7 cellular contexts compared by ENCODE assay signal in genomic region chr6:88165087-88165876, GRCh38. TPM values are rescaled to one million over a fixed set of nuclear protein-coding genes. Genes with fewer than 3 reads are reported as not detected.
DNase-seq lines count a peak whose midpoint lies in the region; ATAC-seq and TF ChIP-seq lines count a peak whose summit lies in the region.

No MANE protein-coding gene starts in this region.

- H2BK20ac ChIP-seq in IMR-90 (ENCODE audit: low read depth, low read length): no peak overlapping the region

- peaks cover 46% of the 10 kb centered on the region for H3K27me3 ChIP-seq in IMR-90 (ENCODE audit: control insufficient read depth, insufficient read depth, low read length)

- peak overlapping the region; percentile 29 for H3K4me3 ChIP-seq in IMR-90 (ENCODE audit: insufficient read depth, low read depth, low read length)

- peak overlapping the region; percentile 59 for H2AFZ ChIP-seq in IMR-90 (replicated peaks; ENCODE audit: low read length, poor library complexity)

- no peaks in the 10 kb centered on the region for H3K9me1 ChIP-seq in IMR-90 (ENCODE audit: insufficient read depth, low read length)

- H3K9me3 ChIP-seq in IMR-90 (ENCODE audit: control insufficient read depth, insufficient read depth, low read length): no peaks in the 10 kb centered on the region

- no TSS peak for BruUV-seq in IMR-90 (replicated peaks; lab: Mats Ljungman, UMichigan)

- peaks cover 2% of the 10 kb centered on the region; the same call in 1 of the 2 replicates for H3K4me1 ChIP-seq in IMR-90 (ENCODE audit: control insufficient read depth, insufficient read depth, low read length)

- no peak overlapping the region for H2AK5ac ChIP-seq in IMR-90 (ENCODE audit: low read depth, low read length)

- H3K9ac ChIP-seq in IMR-90 (ENCODE audit: low read depth, low read length): no peak overlapping the region

- peak overlapping the region; percentile 51 for H3K4me3 Mint-ChIP-seq in central memory CD8-positive, alpha-beta T cell
- peak overlapping the region; percentile 54 for H3K4me3 Mint-ChIP-seq in natural killer cell

- peak overlapping the region; percentile 33; the same call in 1 of the 2 replicates for H3K4me2 ChIP-seq in IMR-90 (ENCODE audit: low read depth, low read length)

- H3K18ac ChIP-seq in IMR-90 (ENCODE audit: low read depth, low read length): no peak overlapping the region

- H4K8ac ChIP-seq in IMR-90 (ENCODE audit: low read depth in 2 of 2, low read length in 2 of 2): no peak overlapping the region

- H3K23ac ChIP-seq in IMR-90 (ENCODE audit: low read depth, low read length): no peak overlapping the region

- ATAC-seq in GM19023 (IDR thresholded peaks at IDR 0.05; ENCODE audit: unreplicated experiment) (peak; percentile 4), IMR-90 (ENCODE audit: low read depth) (no peak), natural killer cell (no peak), HG02981 (IDR thresholded peaks at IDR 0.05; ENCODE audit: unreplicated experiment) (no peak), HG02884 (IDR thresholded peaks at IDR 0.05; ENCODE audit: unreplicated experiment) (no peak)
- no peak for ATAC-seq in central memory CD8-positive, alpha-beta T cell (replicated peaks; ENCODE audit: extremely low read depth, poor library complexity, severe bottlenecking)

- dilution Hi-C loops in IMR-90 (cut with HindIII; ENCODE audit: low sequenced_read_pairs, unreplicated experiment): no loop called here

- no peak overlapping the region for H3K56ac ChIP-seq in IMR-90 (ENCODE audit: extremely low read depth, insufficient read depth, low read length)

- POLR2A ChIA-PET in IMR-90 (lab: Charles Lee; ENCODE audit: unreplicated experiment): no interaction called here

- H2BK120ac ChIP-seq in IMR-90 (ENCODE audit: low read depth, low read length): no peak overlapping the region

- TF ChIP-seq RAD21 in IMR-90 (IDR thresholded peaks at IDR 0.05; ENCODE audit: low read length): no peak

- H4K5ac ChIP-seq in IMR-90 (ENCODE audit: low read depth, low read length): no peak overlapping the region

- WGBS in IMR-90 (ENCODE audit: extremely low coverage in 2 of 2, insufficient read length in 1 of 2), 2 experiments: 5% methylated on average over 6 of the region's 20 CpGs; no CpG with 5 or more reads in 1 of the 2 experiments

- CTCF ChIA-PET in IMR-90 (lab: Yijun Ruan, JAX): interaction anchor here (0.6 kb wide), 1 partner anchor 706 kb away, joined by 3 read pairs; no protein-coding TSS in a partner anchor

- TF ChIP-seq POLR2A in IMR-90 (IDR thresholded peaks at IDR 0.05; ENCODE audit: low read depth, low read length): no peak

- H2AK9ac ChIP-seq in IMR-90 (replicated peaks; ENCODE audit: low read depth, low read length, poor library complexity): no peak overlapping the region

- DNase-seq in IMR-90 (no peak), natural killer cell (no peak), mucosa of gallbladder (ENCODE audit: low spot score) (no peak)
- no peak for DNase-seq in central memory CD8-positive, alpha-beta T cell (ENCODE audit: low spot score in 2 of 2)

- no peak overlapping the region for H3K14ac ChIP-seq in IMR-90 (replicated peaks; ENCODE audit: low read depth, low read length)

- no peak for TF ChIP-seq CTCF in IMR-90 (conservative IDR thresholded peaks at IDR 0.05; ENCODE audit: low read depth, low read length)
- no peak for TF ChIP-seq CTCF in natural killer cell (IDR thresholded peaks at IDR 0.05)

- H3K36me3 ChIP-seq in IMR-90 (ENCODE audit: control insufficient read depth, insufficient read depth, low read length): no peaks in the 10 kb centered on the region

- H3K4ac ChIP-seq in IMR-90 (ENCODE audit: low read depth, low read length): no peak overlapping the region

- H3K27ac ChIP-seq in IMR-90 (ENCODE audit: insufficient read depth, low read length): no peak overlapping the region

- no peak overlapping the region for H2BK15ac ChIP-seq in IMR-90 (ENCODE audit: low read depth, low read length)

- H4K20me1 ChIP-seq in IMR-90 (ENCODE audit: insufficient read depth, low read length): no peaks in the 10 kb centered on the region

- H3K4me1 Mint-ChIP-seq in central memory CD8-positive, alpha-beta T cell: peaks cover 8% of the 10 kb centered on the region
- H3K4me1 Mint-ChIP-seq in natural killer cell: peaks cover 4 to 12% of the 10 kb centered on the region in 2 donors

- intact Hi-C loops in IMR-90 (cut with micrococcal nuclease): loop anchor here (5.0 to 10.0 kb wide), 4 partner anchors 460 to 760 kb away; partner anchors contain the start of genes AKIRIN2 and CFAP206
- intact Hi-C loops in natural killer cell (cut with micrococcal nuclease): no loop called here

- no peak overlapping the region for H3K27ac Mint-ChIP-seq in central memory CD8-positive, alpha-beta T cell (ENCODE audit: low read depth)
- no peak overlapping the region for H3K27ac Mint-ChIP-seq in natural killer cell

- H3K36me3 Mint-ChIP-seq in central memory CD8-positive, alpha-beta T cell (ENCODE audit: insufficient read depth): no peaks in the 10 kb centered on the region
- no peaks in the 10 kb centered on the region for H3K36me3 Mint-ChIP-seq in natural killer cell

- H2BK5ac ChIP-seq in IMR-90 (ENCODE audit: low read depth, low read length, poor library complexity, severe bottlenecking): no peak overlapping the region

- H3K9me3 Mint-ChIP-seq in central memory CD8-positive, alpha-beta T cell: no peaks in the 10 kb centered on the region
- H3K9me3 Mint-ChIP-seq in natural killer cell: no peaks in the 10 kb centered on the region

- in situ Hi-C loops in IMR-90 (cut with MboI; ENCODE audit: low sequenced_read_pairs): no loop called here

- peaks cover 71% of the 10 kb centered on the region for H3K27me3 Mint-ChIP-seq in central memory CD8-positive, alpha-beta T cell
- peaks cover 48 to 54% of the 10 kb centered on the region in 2 donors for H3K27me3 Mint-ChIP-seq in natural killer cell (ENCODE audit: low read depth in 2 of 2)

- no peak overlapping the region for H4K91ac ChIP-seq in IMR-90 (ENCODE audit: insufficient read depth, low read depth, low read length)

- H3K79me1 ChIP-seq in IMR-90 (ENCODE audit: low read depth in 1 of 2, low read length in 2 of 2): no peaks in the 10 kb centered on the region

TF ChIP-seq in IMR-90, 13 proteins besides CTCF, POLR2A, EP300 and RAD21:
- TF ChIP-seq SMC3 (IDR thresholded peaks at IDR 0.05; ENCODE audit: low read depth, low read length) (no peak), FOS (IDR thresholded peaks at IDR 0.05; ENCODE audit: low read depth, low read length) (no peak), RFX5 (IDR thresholded peaks at IDR 0.05; ENCODE audit: low read depth, low read length) (no peak), NFE2L2 (IDR thresholded peaks at IDR 0.05; ENCODE audit: low read depth, low read length) (no peak), USF2 (IDR thresholded peaks at IDR 0.05; ENCODE audit: low read depth, low read length) (no peak)
TF ChIP-seq in IMR-90: peak in this region for 0.

RNA-seq across cellular contexts. Expression of gene CNR1, which starts 0.9 kb away (rescaled TPM):
- total RNA-seq in IMR-90 (2012; rRNA removed) (not detected in 2 replicates), natural killer cell (not detected), mucosa of gallbladder (3.7 TPM)
- not detected in 2 replicates for polyA plus RNA-seq in IMR-90 (2012; rRNA removed)
- not detected in 2 replicates for polyA plus RNA-seq in IMR-90 (2012; cell fraction: cytosol; rRNA removed)
- polyA plus RNA-seq in IMR-90 (2012; cell fraction: nucleus; rRNA removed; ENCODE audit: low replicate concordance): not detected in 2 replicates
